ENCODE assay signal across 8 cellular contexts in the genomic region with DNA sequence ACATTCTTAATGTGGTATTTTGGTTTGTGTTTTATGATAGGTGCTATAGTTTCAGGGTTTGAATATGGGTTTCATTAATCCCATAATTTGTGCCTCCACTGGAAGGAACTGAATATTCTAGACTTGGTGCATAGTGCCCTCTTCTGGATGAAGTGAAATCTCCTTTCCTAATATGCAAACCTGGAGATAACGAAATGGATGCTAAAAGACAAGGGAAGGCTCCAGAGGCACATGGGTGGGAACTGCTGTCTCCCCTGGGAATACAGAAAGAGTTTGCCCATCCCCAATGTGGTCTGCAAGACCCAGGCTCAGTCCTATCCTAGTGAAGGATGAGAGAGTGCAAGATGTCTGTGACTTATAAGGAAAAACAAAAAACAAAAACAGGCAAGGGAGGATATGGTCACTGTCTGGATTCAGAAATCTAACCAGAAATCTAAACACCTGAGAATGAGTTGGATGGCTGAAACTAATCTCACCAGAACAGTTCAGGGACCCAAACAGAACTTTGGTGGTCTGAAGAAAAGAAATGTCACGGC.
DNase-seq lines count a peak whose midpoint lies in the region; ATAC-seq and TF ChIP-seq lines count a peak whose summit lies in the region.

No MANE protein-coding gene starts in this region.

- peak overlapping the region; percentile 60; the same call in 1 of the 2 replicates for H3K27ac ChIP-seq in BLaER1
- no peak overlapping the region for H3K27ac ChIP-seq in tibial nerve
- H3K27ac ChIP-seq in sigmoid colon: no peak overlapping the region

- H3K4me2 ChIP-seq in BLaER1: peak overlapping the region; percentile 79

- 47% methylated on average over 2 of the region's 2 CpGs for WGBS in tibial nerve, 2 donors
- WGBS in sigmoid colon, 2 donors: 46 to 57% methylated on average over 2 of the region's 2 CpGs

- peak; percentile 56 for ATAC-seq in GM19395 (IDR thresholded peaks at IDR 0.05; ENCODE audit: unreplicated experiment)

- TF ChIP-seq EP300 in tibial nerve (IDR thresholded peaks at IDR 0.05) (no peak), sigmoid colon (IDR thresholded peaks at IDR 0.05) (no peak)

- no peak overlapping the region for H3K4me3 ChIP-seq in BLaER1
- no peak overlapping the region for H3K4me3 ChIP-seq in tibial nerve
- no peak overlapping the region for H3K4me3 ChIP-seq in sigmoid colon

- H3K9me3 ChIP-seq in BLaER1: peaks cover 22% of the 10 kb centered on the region; the same call in 1 of the 2 replicates
- no peaks in the 10 kb centered on the region for H3K9me3 ChIP-seq in tibial nerve
- no peaks in the 10 kb centered on the region for H3K9me3 ChIP-seq in sigmoid colon

- no peak overlapping the region; the same call in 1 of the 2 replicates for H3K9ac ChIP-seq in BLaER1

- TF ChIP-seq POLR2A in tibial nerve (IDR thresholded peaks at IDR 0.05): no peak
- TF ChIP-seq POLR2A in sigmoid colon (IDR thresholded peaks at IDR 0.05): no peak

- H3K36me3 ChIP-seq in BLaER1: no peaks in the 10 kb centered on the region
- no peaks in the 10 kb centered on the region for H3K36me3 ChIP-seq in tibial nerve
- H3K36me3 ChIP-seq in sigmoid colon: no peaks in the 10 kb centered on the region

- DNase-seq in NCI-H146 (lab: John Stamatoyannopoulos, UW): peak; percentile 73
- peak; percentile 3 for DNase-seq in SKM-1 (lab: John Stamatoyannopoulos, UW; ENCODE audit: unreplicated experiment)
- peak; percentile 8 for DNase-seq in germinal center (ENCODE audit: low spot score)
- DNase-seq in tibial nerve (ENCODE audit: low spot score in 2 of 2): no peak
- DNase-seq in sigmoid colon: no peak
- no peak for DNase-seq in stimulated activated naive CD4-positive, alpha-beta T cell treated with Interleukin-2 at 50 U/mL for 16 hours (lab: John Stamatoyannopoulos, UW)

- H3K4me1 ChIP-seq in BLaER1 (peaks cover 75% of the 10 kb centered on the region), tibial nerve (no peaks in the 10 kb centered on the region), sigmoid colon (no peaks in the 10 kb centered on the region)

- TF ChIP-seq CTCF in tibial nerve (IDR thresholded peaks at IDR 0.05): peak; percentile 15 to 45 (median 36)
- peak in 2 of 4 experiments; percentile 11 to 34 for TF ChIP-seq CTCF in sigmoid colon (IDR thresholded peaks at IDR 0.05)

- intact Hi-C loops in sigmoid colon (cut with DNase I): no loop called here

- H3K27me3 ChIP-seq in BLaER1: no peaks in the 10 kb centered on the region
- no peaks in the 10 kb centered on the region for H3K27me3 ChIP-seq in tibial nerve
- H3K27me3 ChIP-seq in sigmoid colon: no peaks in the 10 kb centered on the region

- H4K20me1 ChIP-seq in BLaER1: no peaks in the 10 kb centered on the region

Comparison
In these comparisons a context has a peak if more than half of its experiments do, and no peak if none do; other contexts are left out.
1. DNase-seq: peak in NCI-H146 (single experiment), SKM-1 (single experiment) and germinal center (single experiment); none in tibial nerve (0 of 2), sigmoid colon (single experiment) and stimulated activated naive CD4-positive, alpha-beta T cell treated with Interleukin-2 at 50 U/mL for 16 hours (single experiment).